ENCODE assay signal across 7 cellular contexts in genomic region chr17:7220593-7221280, GRCh38. TPM values are rescaled to one million over a fixed set of nuclear protein-coding genes. Genes with fewer than 3 reads are reported as not detected.
DNase-seq lines count a peak whose midpoint lies in the region; ATAC-seq and TF ChIP-seq lines count a peak whose summit lies in the region.

No MANE protein-coding gene starts in this region.

- H3K9me3 ChIP-seq in suprapubic skin = no peaks in the 10 kb centered on the region

- H3K9me3 Mint-ChIP-seq in effector memory CD8-positive, alpha-beta T cell = no peaks in the 10 kb centered on the region
- H3K9me3 Mint-ChIP-seq in mesothelial cell of epicardium = no peaks in the 10 kb centered on the region

- peak overlapping the region; percentile 84 to 86 for H3K4me3 Mint-ChIP-seq in effector memory CD8-positive, alpha-beta T cell
- H3K4me3 Mint-ChIP-seq in mesothelial cell of epicardium = peak overlapping the region; percentile 92

- peaks cover 7% of the 10 kb centered on the region for H3K36me3 Mint-ChIP-seq in effector memory CD8-positive, alpha-beta T cell (ENCODE audit: insufficient read depth)
- H3K36me3 Mint-ChIP-seq in mesothelial cell of epicardium = peaks cover 7% of the 10 kb centered on the region

- ATAC-seq in effector memory CD8-positive, alpha-beta T cell (replicated peaks) = peak; percentile 60
- no peak for ATAC-seq in GM21526 (IDR thresholded peaks at IDR 0.05; ENCODE audit: low FRiP score, unreplicated experiment)

- H3K4me1 Mint-ChIP-seq in effector memory CD8-positive, alpha-beta T cell (ENCODE audit: low read depth in 2 of 2) = peaks cover 18 to 34% of the 10 kb centered on the region in 2 donors
- peaks cover 42% of the 10 kb centered on the region for H3K4me1 Mint-ChIP-seq in mesothelial cell of epicardium

- peak overlapping the region; percentile 96 for H3K27ac ChIP-seq in suprapubic skin

- peak overlapping the region; percentile 87 to 93 for H3K27ac Mint-ChIP-seq in effector memory CD8-positive, alpha-beta T cell
- peak overlapping the region; percentile 95 for H3K27ac Mint-ChIP-seq in mesothelial cell of epicardium

- H3K4me1 ChIP-seq in suprapubic skin = peaks cover 67% of the 10 kb centered on the region

- peak; percentile 29 for DNase-seq in NCI-H1092 treated with DMSO at 0.1 percent for 48 hours (lab: John Stamatoyannopoulos, UW)
- DNase-seq in activated CD4-positive, alpha-beta T cell treated with anti-CD3 and anti-CD28 coated beads for 4 hours = peak; percentile 60 to 67
- peak; percentile 51 to 60 (median 52) for DNase-seq in effector memory CD8-positive, alpha-beta T cell
- DNase-seq in mesothelial cell of epicardium (ENCODE audit: low spot score in 2 of 2, unreplicated experiment in 2 of 2) = no peak
- DNase-seq in suprapubic skin (ENCODE audit: low spot score in 2 of 2) = no peak

- peaks cover 37% of the 10 kb centered on the region for H3K36me3 ChIP-seq in suprapubic skin

- TF ChIP-seq EP300 in suprapubic skin (IDR thresholded peaks at IDR 0.05) = no peak

- H3K27me3 Mint-ChIP-seq in effector memory CD8-positive, alpha-beta T cell = no peaks in the 10 kb centered on the region
- no peaks in the 10 kb centered on the region for H3K27me3 Mint-ChIP-seq in mesothelial cell of epicardium (ENCODE audit: low read depth)

- H3K4me3 ChIP-seq in suprapubic skin = peak overlapping the region; percentile 96

- TF ChIP-seq CTCF in mesothelial cell of epicardium (IDR thresholded peaks at IDR 0.05; ENCODE audit: unreplicated experiment) = no peak
- peak in 1 of 2 donors; percentile 42 for TF ChIP-seq CTCF in suprapubic skin (IDR thresholded peaks at IDR 0.05)

- TF ChIP-seq POLR2A in GM10847 (IDR thresholded peaks at IDR 0.05; ENCODE audit: extremely low read depth, insufficient read length) (peak; percentile 17), suprapubic skin (IDR thresholded peaks at IDR 0.05) (no peak)

- no peaks in the 10 kb centered on the region for H3K27me3 ChIP-seq in suprapubic skin

- 18% methylated on average over 7 of the region's 11 CpGs for WGBS in suprapubic skin

RNA-seq across cellular contexts. Expression of gene ACADVL, which starts 1.0 kb away (rescaled TPM):
- 385 to 424 TPM (median 410 TPM) in 3 replicates for total RNA-seq in mesothelial cell of epicardium
- total RNA-seq in suprapubic skin = 1,000 to 10,000 TPM in 1 of 4 donors, 100 to 1,000 TPM in 3; 565 to 1,687 (median 703) TPM

RNA-seq across cellular contexts. Expression of gene DLG4, which starts 1.1 kb away (rescaled TPM):
- total RNA-seq in mesothelial cell of epicardium = 59.9 to 62.4 TPM (median 60.2 TPM) in 3 replicates
- 10 to 100 TPM in 1 of 4 donors, 1 to 10 TPM in 3; 2.9 to 12.7 (median 3.2) TPM for total RNA-seq in suprapubic skin

RNA-seq across cellular contexts. Expression of gene DVL2, which starts 13.6 kb away (rescaled TPM):
- total RNA-seq in mesothelial cell of epicardium = 87.3 to 96.1 TPM (median 94.0 TPM) in 3 replicates
- total RNA-seq in suprapubic skin = 10 to 100 TPM; 53.2 to 78.1 (median 55.5) TPM

RNA-seq across cellular contexts. Expression of gene PHF23, which starts 18.5 kb away (rescaled TPM):
- total RNA-seq in mesothelial cell of epicardium (55.4 to 57.1 TPM (median 55.6 TPM) in 3 replicates), suprapubic skin (10 to 100 TPM; 19.0 to 35.0 (median 29.1) TPM)

RNA-seq across cellular contexts. Expression of gene GABARAP, which starts 21.5 kb away (rescaled TPM):
- total RNA-seq in mesothelial cell of epicardium = 424 to 451 TPM (median 429 TPM) in 3 replicates
- 100 to 1,000 TPM; 446 to 840 (median 533) TPM for total RNA-seq in suprapubic skin

Comparison
In these comparisons a context has a peak if more than half of its experiments do, and no peak if none do; other contexts are left out.
1. DNase-seq: peak in NCI-H1092 treated with DMSO at 0.1 percent for 48 hours (single experiment), activated CD4-positive, alpha-beta T cell treated with anti-CD3 and anti-CD28 coated beads for 4 hours (2 of 2) and effector memory CD8-positive, alpha-beta T cell (3 of 3); none in mesothelial cell of epicardium (0 of 2) and suprapubic skin (0 of 2).